8 cellular contexts compared by ENCODE assay signal in genomic region chr3:149129326-149130123, GRCh38. TPM values are rescaled to one million over a fixed set of nuclear protein-coding genes. Genes with fewer than 3 reads are reported as not detected.
A peak's percentile ranks its signal among the peaks of the same experiment; 100 is the strongest.
DNase-seq lines count a peak whose midpoint lies in the region; ATAC-seq and TF ChIP-seq lines count a peak whose summit lies in the region.

HPS3 (plus strand) TSS chr3:149129638; CDS start chr3:149129724, 86 bp downstream.

- no peak for TF ChIP-seq CTCF in RWPE1 (conservative IDR thresholded peaks at IDR 0.05; ENCODE audit: low read depth)
- TF ChIP-seq CTCF in fibroblast of mammary gland (conservative IDR thresholded peaks at IDR 0.05; ENCODE audit: control insufficient read depth, insufficient read depth, low read depth, low read length), result no peak
- no peak for TF ChIP-seq CTCF in natural killer cell (IDR thresholded peaks at IDR 0.05)

- POLR2A ChIA-PET in RWPE1 (lab: Yijun Ruan, JAX; ENCODE audit: low non-redundant PET), result interaction anchor here (0.6 kb wide), 1 partner anchor 95 kb away, joined by 3 read pairs; no protein-coding TSS in a partner anchor

- CTCF ChIA-PET in RWPE1 (lab: Yijun Ruan, JAX), result interaction anchor here (1.2 kb wide), 1 partner anchor 9 kb away, joined by 5 read pairs; no protein-coding TSS in a partner anchor

- intact Hi-C loops in natural killer cell (cut with micrococcal nuclease), result loop anchor here (1.0 to 10.0 kb wide), 2 partner anchors 43 to 355 kb away; partner anchors contain the start of gene HLTF

- peak within 1 kb of the TSS; percentile 76 for H3K27ac Mint-ChIP-seq in activated T-helper 17 cell treated with anti-CD3 and anti-CD28 coated beads, Interleukin-2, amount 50 U/mL, for 72 hours
- peak within 1 kb of the TSS; percentile 91 to 96 for H3K27ac Mint-ChIP-seq in natural killer cell

- peak within 1 kb of the TSS; percentile 81 for H3K27ac ChIP-seq in RWPE1

- DNase-seq in ELR (ENCODE audit: low read depth) (peak; percentile 95), H7 (peak; percentile 93), LoVo (ENCODE audit: low spot score) (peak; percentile 93), RWPE1 (ENCODE audit: low spot score) (peak; percentile 88), fibroblast of mammary gland (ENCODE audit: low read depth) (peak; percentile 84), natural killer cell (peak; percentile 82)
- DNase-seq in stimulated activated naive CD4-positive, alpha-beta T cell treated with Interleukin-2 at 50 U/mL for 16 hours (lab: John Stamatoyannopoulos, UW), result peak; percentile 77

- H3K27me3 ChIP-seq in H7 (ENCODE audit: control insufficient read depth, insufficient read depth, low read length), result no peaks in the 10 kb centered on the region

- peaks cover 14% of the 10 kb centered on the region for H3K4me1 Mint-ChIP-seq in activated T-helper 17 cell treated with anti-CD3 and anti-CD28 coated beads, Interleukin-2, amount 50 U/mL, for 72 hours
- peaks cover 42 to 48% of the 10 kb centered on the region in 2 donors for H3K4me1 Mint-ChIP-seq in natural killer cell

- H3K36me3 Mint-ChIP-seq in activated T-helper 17 cell treated with anti-CD3 and anti-CD28 coated beads, Interleukin-2, amount 50 U/mL, for 72 hours (ENCODE audit: low read depth), result peaks cover 7% of the 10 kb centered on the region
- no peaks in the 10 kb centered on the region for H3K36me3 Mint-ChIP-seq in natural killer cell

- H3K4me3 ChIP-seq in H7 (ENCODE audit: insufficient read depth, low read depth, low read length) (peak within 1 kb of the TSS; percentile 60; the same call in 1 of the 2 replicates), fibroblast of mammary gland (ENCODE audit: control insufficient read depth, low read depth, low read length) (peak within 1 kb of the TSS; percentile 74)

- H3K9me3 Mint-ChIP-seq in activated T-helper 17 cell treated with anti-CD3 and anti-CD28 coated beads, Interleukin-2, amount 50 U/mL, for 72 hours, result no peaks in the 10 kb centered on the region
- H3K9me3 Mint-ChIP-seq in natural killer cell, result no peaks in the 10 kb centered on the region

- H3K27me3 Mint-ChIP-seq in activated T-helper 17 cell treated with anti-CD3 and anti-CD28 coated beads, Interleukin-2, amount 50 U/mL, for 72 hours, result peaks cover 8% of the 10 kb centered on the region
- peaks cover 0 to 2% of the 10 kb centered on the region in 2 donors for H3K27me3 Mint-ChIP-seq in natural killer cell (ENCODE audit: low read depth in 2 of 2)

- ATAC-seq in activated T-helper 17 cell treated with anti-CD3 and anti-CD28 coated beads, Interleukin-2, amount 50 U/mL, for 72 hours (replicated peaks), result peak; percentile 95
- peak; percentile 82 to 91 (median 88) for ATAC-seq in natural killer cell

- peak within 1 kb of the TSS; percentile 92 for H3K4me3 Mint-ChIP-seq in activated T-helper 17 cell treated with anti-CD3 and anti-CD28 coated beads, Interleukin-2, amount 50 U/mL, for 72 hours
- H3K4me3 Mint-ChIP-seq in natural killer cell, result peak within 1 kb of the TSS; percentile 94

- H3K36me3 ChIP-seq in H7 (replicated peaks; ENCODE audit: control insufficient read depth, insufficient read depth, low read length), result no peaks in the 10 kb centered on the region

RNA-seq across cellular contexts. Expression of gene HPS3, which starts in this region (rescaled TPM):
- 0.14 and 0.15 TPM in 2 replicates for total RNA-seq in H7 (2014; rRNA removed; shearing (Covaris generic))
- 10 to 100 TPM; 24.0 to 24.7 TPM for total RNA-seq in activated T-helper 17 cell treated with anti-CD3 and anti-CD28 coated beads, Interleukin-2, amount 50 U/mL, for 72 hours
- 10 to 100 TPM; 19.6 to 35.5 (median 24.7) TPM for total RNA-seq in natural killer cell

Comparison
In these comparisons a context has a peak if more than half of its experiments do, and no peak if none do; other contexts are left out.
1. Peak in every context shown above with its lines: DNase-seq, ATAC-seq, H3K4me3 ChIP-seq and H3K27ac ChIP-seq.
2. RNA of gene HPS3 (total RNA-seq): 19.6 to 35.5 TPM in natural killer cell and 24.0 to 24.7 TPM in activated T-helper 17 cell treated with anti-CD3 and anti-CD28 coated beads, Interleukin-2, amount 50 U/mL, for 72 hours; 0.14 to 0.15 TPM in H7; every median in the first group is over 10 times any median in the second.
3. Peak in DNase-seq and H3K4me3 ChIP-seq in H7; RNA of the gene not detected or under 1 TPM.